Comparison of ENCODE assay signal across 16 cellular contexts in genomic region chr20:18020931-18021330, GRCh38. TPM values are rescaled to one million over a fixed set of nuclear protein-coding genes. Genes with fewer than 3 reads are reported as not detected.
DNase-seq lines count a peak whose midpoint lies in the region; TF ChIP-seq lines count a peak whose summit lies in the region.
"Had no signal": no experiment of that assay in that cellular context is flagged by ENCODE, and none has a peak within 500 bp of the region (broad histone marks: within the 10 kb centered on the region; RNA-seq: fewer than 3 reads in every experiment).

No MANE protein-coding gene starts in this region.

- H3K27ac ChIP-seq in endodermal cell (ENCODE audit: low read depth, low read length), result no peak overlapping the region
- H3K27ac ChIP-seq in neuronal stem cell (replicated peaks; ENCODE audit: low read length), result no peak overlapping the region
- no peak overlapping the region for H3K27ac ChIP-seq in esophagus squamous epithelium
- H3K27ac ChIP-seq: BLaER1, HL-60 had no signal

- POLR2A ChIA-PET in HEK293T (lab: Yijun Ruan, JAX), result no interaction called here

- no peak overlapping the region for H4K91ac ChIP-seq in neuronal stem cell (ENCODE audit: low read depth, low read length, poor library complexity)

- H3K9me3 ChIP-seq in endodermal cell (ENCODE audit: control insufficient read depth, low read length) (peaks cover 11% of the 10 kb centered on the region), neuronal stem cell (replicated peaks in 1 of 2; ENCODE audit: control insufficient read depth in 2 of 2, insufficient read depth in 1 of 2, low read depth in 1 of 2, low read length in 2 of 2) (peaks cover 0 to 3% of the 10 kb centered on the region in 2 donors), esophagus squamous epithelium (no peaks in the 10 kb centered on the region)
- H3K9me3 ChIP-seq: Caco-2 had no signal

- peaks cover 6% of the 10 kb centered on the region for H3K36me3 Mint-ChIP-seq in endodermal cell (ENCODE audit: low read depth)
- H3K36me3 Mint-ChIP-seq: CD8-positive, alpha-beta memory T cell had no signal

- H3K4me3 ChIP-seq in endodermal cell (ENCODE audit: low read length) (no peak overlapping the region), neuronal stem cell (ENCODE audit: low read length in 2 of 2) (no peak overlapping the region), esophagus squamous epithelium (no peak overlapping the region)
- H3K4me3 ChIP-seq: BLaER1 had no signal

- no peak overlapping the region for H3K9ac ChIP-seq in endodermal cell (ENCODE audit: extremely low read depth, low read length, poor library complexity, severe bottlenecking)
- H3K9ac ChIP-seq in neuronal stem cell (ENCODE audit: low read depth, low read length, poor library complexity), result no peak overlapping the region
- H3K9ac ChIP-seq: BLaER1 had no signal

- no peak overlapping the region for H3K4me3 Mint-ChIP-seq in endodermal cell
- H3K4me3 Mint-ChIP-seq: CD8-positive, alpha-beta memory T cell had no signal

- H2BK12ac ChIP-seq in neuronal stem cell (ENCODE audit: low read length), result no peak overlapping the region

- H3K79me1 ChIP-seq in neuronal stem cell (ENCODE audit: low read depth, low read length), result no peaks in the 10 kb centered on the region

- H3K36me3 ChIP-seq in endodermal cell (ENCODE audit: control insufficient read depth, insufficient read depth, low read length), result peaks cover 13% of the 10 kb centered on the region
- no peaks in the 10 kb centered on the region for H3K36me3 ChIP-seq in neuronal stem cell (replicated peaks in 1 of 2; ENCODE audit: control insufficient read depth in 2 of 2, insufficient read depth in 2 of 2, low read length in 2 of 2)
- peaks cover 0 to 63% (median 0%) of the 10 kb centered on the region in 3 donors for H3K36me3 ChIP-seq in esophagus squamous epithelium
- H3K36me3 ChIP-seq: BLaER1 had no signal

- CTCF ChIA-PET in HEK293T (lab: Yijun Ruan, JAX), result no interaction called here

- H3K4me1 Mint-ChIP-seq in endodermal cell, result no peaks in the 10 kb centered on the region
- H3K4me1 Mint-ChIP-seq: CD8-positive, alpha-beta memory T cell had no signal

- TF ChIP-seq CTCF in endodermal cell (conservative IDR thresholded peaks at IDR 0.05) (peak; percentile 39), esophagus squamous epithelium (IDR thresholded peaks at IDR 0.05) (no peak)

- TF ChIP-seq POLR2A in esophagus squamous epithelium (IDR thresholded peaks at IDR 0.05), result no peak

- no peak overlapping the region for H2AK5ac ChIP-seq in neuronal stem cell (ENCODE audit: low read depth, low read length)

- H3K4ac ChIP-seq in neuronal stem cell (ENCODE audit: low read length), result no peak overlapping the region

- H2AFZ ChIP-seq in neuronal stem cell (ENCODE audit: low read length), result no peak overlapping the region

- H3K4me2 ChIP-seq in neuronal stem cell (ENCODE audit: insufficient read depth, low read length, poor library complexity, severe bottlenecking), result no peak overlapping the region
- H3K4me2 ChIP-seq: BLaER1 had no signal

- H2BK15ac ChIP-seq in neuronal stem cell (ENCODE audit: low read length), result no peak overlapping the region

- H3K27me3 ChIP-seq in endodermal cell (ENCODE audit: control insufficient read depth, insufficient read depth, low read length, poor library complexity, severe bottlenecking), result no peaks in the 10 kb centered on the region
- peaks cover 0 to 7% (median 0%) of the 10 kb centered on the region in 3 experiments for H3K27me3 ChIP-seq in neuronal stem cell (ENCODE audit: control insufficient read depth in 3 of 3, insufficient read depth in 3 of 3, low read depth in 1 of 3, low read length in 3 of 3)
- H3K27me3 ChIP-seq in esophagus squamous epithelium, result no peaks in the 10 kb centered on the region
- H3K27me3 ChIP-seq: BLaER1 had no signal

- H3K14ac ChIP-seq in neuronal stem cell (ENCODE audit: low read length), result no peak overlapping the region

- H2BK120ac ChIP-seq in neuronal stem cell (ENCODE audit: low read depth, low read length), result no peak overlapping the region

- H4K8ac ChIP-seq in neuronal stem cell (ENCODE audit: low read depth, low read length), result no peak overlapping the region

- peaks cover 2% of the 10 kb centered on the region for H3K27me3 Mint-ChIP-seq in endodermal cell (ENCODE audit: insufficient read depth)

- no peak overlapping the region for H3K23ac ChIP-seq in neuronal stem cell (ENCODE audit: low read depth, low read length, poor library complexity)

- H3K4me1 ChIP-seq in endodermal cell (ENCODE audit: control insufficient read depth, insufficient read depth, low read length) (no peaks in the 10 kb centered on the region), neuronal stem cell (ENCODE audit: control insufficient read depth in 2 of 2, insufficient read depth in 1 of 2, low read depth in 1 of 2, low read length in 2 of 2) (no peaks in the 10 kb centered on the region), esophagus squamous epithelium (no peaks in the 10 kb centered on the region)
- H3K4me1 ChIP-seq: BLaER1, Caco-2 had no signal

- no peak overlapping the region for H3K27ac Mint-ChIP-seq in endodermal cell
- H3K27ac Mint-ChIP-seq: CD8-positive, alpha-beta memory T cell had no signal

- H3K9me3 Mint-ChIP-seq in endodermal cell, result peaks cover 9% of the 10 kb centered on the region
- H3K9me3 Mint-ChIP-seq: CD8-positive, alpha-beta memory T cell had no signal

- no peak overlapping the region for H2BK5ac ChIP-seq in neuronal stem cell (ENCODE audit: low read length)

- peak overlapping the region; percentile 57 for H3K18ac ChIP-seq in neuronal stem cell (ENCODE audit: low read length)

- DNase-seq in ELF-1 (ENCODE audit: low read depth, low spot score), result peak; percentile 21
- DNase-seq in RPMI8226, result peak; percentile 16
- no peak for DNase-seq in endodermal cell
- no peak for DNase-seq in neuronal stem cell (ENCODE audit: low spot score)
- DNase-seq in HEK293T (ENCODE audit: extremely low spot score), result no peak
- no peak for DNase-seq in cortex of kidney (lab: John Stamatoyannopoulos, UW)
- no peak for DNase-seq in esophagus squamous epithelium (lab: John Stamatoyannopoulos, UW)
- DNase-seq: 8988T; AML-193; Caco-2; CD8-positive, alpha-beta memory T cell; GOT3; HCEC 1CT; KBM-7 had no signal

- intact Hi-C loops in esophagus squamous epithelium (cut with DNase I), result no loop called here

- 94 to 95% methylated on average over 5 to 7 of the region's 7 CpGs for WGBS in endodermal cell (ENCODE audit: insufficient coverage in 1 of 2, insufficient read length in 1 of 2), 2 experiments
- WGBS in neuronal stem cell (ENCODE audit: extremely low coverage in 2 of 2, insufficient read length in 2 of 2, insufficient replicate concordance in 1 of 2), 2 donors, result no CpG with 5 or more reads among the region's 7 CpGs
- WGBS in esophagus squamous epithelium, 2 donors, result 81 to 84% methylated on average over 6 of the region's 7 CpGs

TF ChIP-seq in HEK293T, 16 proteins besides CTCF, POLR2A, EP300 and RAD21:
- no peak for TF ChIP-seq SUZ12 (IDR thresholded peaks at IDR 0.05)
- TF ChIP-seq CTBP1 (IDR thresholded peaks at IDR 0.05; ENCODE audit: borderline replicate concordance), result no peak
- TF ChIP-seq L3MBTL2 (conservative IDR thresholded peaks at IDR 0.05), result no peak
- no peak for TF ChIP-seq NFRKB (IDR thresholded peaks at IDR 0.05)
- TF ChIP-seq HDGF (IDR thresholded peaks at IDR 0.05; ENCODE audit: borderline replicate concordance), result no peak

RNA-seq across cellular contexts. Expression of gene OVOL2, which starts 36.8 kb away (rescaled TPM):
- total RNA-seq in endodermal cell, result 10 to 100 TPM; 15.3 to 17.0 TPM
- 0.96 TPM for polyA plus RNA-seq in endodermal cell (2013, experiment 1 of 2)
- polyA plus RNA-seq in endodermal cell (2013, experiment 2 of 2), result 1.2 TPM
- polyA plus RNA-seq in neuronal stem cell (2013, experiment 1 of 2), result not detected
- 0.03 TPM for polyA plus RNA-seq in neuronal stem cell (2013, experiment 2 of 2)
- total RNA-seq in esophagus squamous epithelium, result 10 to 100 TPM in 2 of 4 donors, 1 to 10 TPM in 2; 8.1 to 14.7 (median 9.4) TPM
- total RNA-seq: CD8-positive, alpha-beta memory T cell had no signal
- polyA plus RNA-seq: CD8-positive, alpha-beta memory T cell had no signal

RNA-seq across cellular contexts. Expression of gene MGME1, which starts 52.1 kb away (rescaled TPM):
- total RNA-seq in endodermal cell, result 10 to 100 TPM; 31.2 to 36.7 TPM
- polyA plus RNA-seq in endodermal cell (2013, experiment 1 of 2), result 36.9 TPM
- polyA plus RNA-seq in endodermal cell (2013, experiment 2 of 2), result 32.9 TPM
- polyA plus RNA-seq in neuronal stem cell (2013, experiment 1 of 2), result 33.8 TPM
- 33.1 TPM for polyA plus RNA-seq in neuronal stem cell (2013, experiment 2 of 2)
- total RNA-seq in esophagus squamous epithelium, result 10 to 100 TPM; 11.2 to 18.9 (median 12.0) TPM

RNA-seq across cellular contexts. Expression of gene SNX5, which starts 52.3 kb away (rescaled TPM):
- total RNA-seq in endodermal cell, result 100 to 1,000 TPM; 170 to 171 TPM
- 124 TPM for polyA plus RNA-seq in endodermal cell (2013, experiment 1 of 2)
- polyA plus RNA-seq in endodermal cell (2013, experiment 2 of 2), result 121 TPM
- polyA plus RNA-seq in neuronal stem cell (2013, experiment 1 of 2), result 99.1 TPM
- polyA plus RNA-seq in neuronal stem cell (2013, experiment 2 of 2), result 97.4 TPM
- 100 to 1,000 TPM in 2 of 4 donors, 10 to 100 TPM in 2; 43.6 to 137 (median 98.5) TPM for total RNA-seq in esophagus squamous epithelium

Comparison
In these comparisons a context has a peak if more than half of its experiments do, and no peak if none do; other contexts are left out.
1. DNase-seq: peak in ELF-1 (single experiment) and RPMI8226 (single experiment); none in endodermal cell (single experiment), neuronal stem cell (single experiment), HEK293T (single experiment), cortex of kidney (single experiment) and esophagus squamous epithelium (single experiment).